In the genomic region with DNA sequence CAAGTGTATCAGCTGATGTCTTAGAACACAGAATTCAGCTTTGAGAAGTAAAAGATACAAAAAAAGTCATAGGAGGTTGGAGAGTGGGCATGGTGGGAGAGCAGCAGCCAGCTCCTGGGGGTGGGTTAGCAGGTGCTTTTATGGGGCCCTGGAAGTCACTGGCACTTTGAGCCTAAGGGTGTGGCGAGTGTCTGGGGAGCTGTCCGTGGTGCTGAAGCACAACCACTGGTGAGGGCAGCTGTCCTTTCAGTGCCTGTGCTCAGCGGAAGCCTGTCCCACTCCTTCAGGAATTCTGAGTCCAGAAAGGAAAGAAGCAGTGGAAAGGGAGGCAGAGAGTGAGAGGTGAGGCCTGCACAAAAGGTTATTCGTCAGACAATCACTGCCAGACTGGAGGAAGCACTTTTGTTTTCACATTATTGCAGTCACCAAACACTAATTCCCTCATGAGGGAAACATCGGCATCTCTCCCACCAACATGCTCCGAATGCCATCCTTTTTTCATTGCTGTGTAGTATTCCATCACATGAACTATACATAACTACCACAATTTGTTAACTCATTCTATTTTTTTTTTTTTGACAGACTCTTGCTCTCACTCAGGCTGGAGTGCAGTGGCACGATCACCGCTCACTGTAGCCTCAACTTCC, we compare ENCODE assay signal across 1 cellular context.
TF ChIP-seq lines count a peak whose summit lies in the region.

No MANE protein-coding gene starts in this region.

TF ChIP-seq in H1, 55 proteins besides CTCF, POLR2A, EP300 and RAD21 (continued from another document):
- TF ChIP-seq RBBP5 (IDR thresholded peaks at IDR 0.05; ENCODE audit: borderline replicate concordance, low read depth, low read length) (no peak), ZNF274 (IDR thresholded peaks at IDR 0.05; ENCODE audit: borderline replicate concordance, extremely low read depth, low read length) (no peak), RXRA (IDR thresholded peaks at IDR 0.05; ENCODE audit: insufficient read depth, low read depth, low read length) (no peak), GABPA (IDR thresholded peaks at IDR 0.05; ENCODE audit: borderline replicate concordance, insufficient read depth, low read length) (peak; percentile 53; the same call in 1 of the 2 replicates), KDM1A (IDR thresholded peaks at IDR 0.05; ENCODE audit: borderline replicate concordance, low read length) (peak; percentile 69; the same call in 1 of the 2 replicates), SIX5 (IDR thresholded peaks at IDR 0.05; ENCODE audit: low read depth, low read length) (no peak), SP2 (IDR thresholded peaks at IDR 0.05; ENCODE audit: low read length) (no peak), POLR2AphosphoS5 (IDR thresholded peaks at IDR 0.05; ENCODE audit: low read depth, low read length) (no peak), POU5F1 (IDR thresholded peaks at IDR 0.05; ENCODE audit: low read depth, low read length) (no peak), SUZ12 (IDR thresholded peaks at IDR 0.05; ENCODE audit: low read length) (no peak), TEAD4 (IDR thresholded peaks at IDR 0.05; ENCODE audit: low read depth, low read length) (0 out of 2 replicates have a peak, but pooled peaks have one; percentile 12), KDM4A (IDR thresholded peaks at IDR 0.05; ENCODE audit: low read depth, low read length, severe bottlenecking) (no peak), YY1 (IDR thresholded peaks at IDR 0.05; ENCODE audit: low read depth, low read length) (peak; percentile 39; the same call in 1 of the 2 replicates), SIRT6 (IDR thresholded peaks at IDR 0.05; ENCODE audit: low read length) (no peak), BACH1 (IDR thresholded peaks at IDR 0.05; ENCODE audit: low read length) (no peak), CBX8 (IDR thresholded peaks at IDR 0.05; ENCODE audit: borderline replicate concordance, low read depth, low read length) (no peak), CREB1 (IDR thresholded peaks at IDR 0.05) (0 out of 2 replicates have a peak, but pooled peaks have one; percentile 24), EZH2 (IDR thresholded peaks at IDR 0.05; ENCODE audit: low read depth, low read length, severe bottlenecking) (no peak), PHF8 (conservative IDR thresholded peaks at IDR 0.05; ENCODE audit: low read depth, low read length) (no peak), SP1 (IDR thresholded peaks at IDR 0.05; ENCODE audit: low read depth, low read length) (no peak), GTF2F1 (IDR thresholded peaks at IDR 0.05; ENCODE audit: borderline replicate concordance, low read depth, low read length) (no peak), TBP (IDR thresholded peaks at IDR 0.05; ENCODE audit: low read depth, low read length) (no peak), HDAC2 (IDR thresholded peaks at IDR 0.05; ENCODE audit: borderline replicate concordance in 1 of 2, low read depth in 2 of 2, low read length in 2 of 2) (peak in 1 of 2 experiments; percentile 79; a peak in 1 of 4 replicates), SIN3A (conservative IDR thresholded peaks at IDR 0.05 in 1 of 2, IDR thresholded peaks at IDR 0.05 in 1 of 2; ENCODE audit: low read depth in 1 of 2, low read length in 2 of 2) (peak; percentile 75 to 93; a peak in 3 of 4 replicates)
- TF ChIP-seq, protein P1, sequence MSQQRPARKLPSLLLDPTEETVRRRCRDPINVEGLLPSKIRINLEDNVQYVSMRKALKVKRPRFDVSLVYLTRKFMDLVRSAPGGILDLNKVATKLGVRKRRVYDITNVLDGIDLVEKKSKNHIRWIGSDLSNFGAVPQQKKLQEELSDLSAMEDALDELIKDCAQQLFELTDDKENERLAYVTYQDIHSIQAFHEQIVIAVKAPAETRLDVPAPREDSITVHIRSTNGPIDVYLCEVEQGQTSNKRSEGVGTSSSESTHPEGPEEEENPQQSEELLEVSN (IDR thresholded peaks at IDR 0.05): no peak
- TF ChIP-seq, protein P2, sequence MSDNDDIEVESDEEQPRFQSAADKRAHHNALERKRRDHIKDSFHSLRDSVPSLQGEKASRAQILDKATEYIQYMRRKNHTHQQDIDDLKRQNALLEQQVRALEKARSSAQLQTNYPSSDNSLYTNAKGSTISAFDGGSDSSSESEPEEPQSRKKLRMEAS (IDR thresholded peaks at IDR 0.05): peak; percentile 41; the same call in 1 of the 2 replicates
- TF ChIP-seq, protein P3, sequence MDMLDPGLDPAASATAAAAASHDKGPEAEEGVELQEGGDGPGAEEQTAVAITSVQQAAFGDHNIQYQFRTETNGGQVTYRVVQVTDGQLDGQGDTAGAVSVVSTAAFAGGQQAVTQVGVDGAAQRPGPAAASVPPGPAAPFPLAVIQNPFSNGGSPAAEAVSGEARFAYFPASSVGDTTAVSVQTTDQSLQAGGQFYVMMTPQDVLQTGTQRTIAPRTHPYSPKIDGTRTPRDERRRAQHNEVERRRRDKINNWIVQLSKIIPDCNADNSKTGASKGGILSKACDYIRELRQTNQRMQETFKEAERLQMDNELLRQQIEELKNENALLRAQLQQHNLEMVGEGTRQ (IDR thresholded peaks at IDR 0.05; ENCODE audit: low read length): no peak
